ENCODE assay signal across 1 cellular context in the genomic region with DNA sequence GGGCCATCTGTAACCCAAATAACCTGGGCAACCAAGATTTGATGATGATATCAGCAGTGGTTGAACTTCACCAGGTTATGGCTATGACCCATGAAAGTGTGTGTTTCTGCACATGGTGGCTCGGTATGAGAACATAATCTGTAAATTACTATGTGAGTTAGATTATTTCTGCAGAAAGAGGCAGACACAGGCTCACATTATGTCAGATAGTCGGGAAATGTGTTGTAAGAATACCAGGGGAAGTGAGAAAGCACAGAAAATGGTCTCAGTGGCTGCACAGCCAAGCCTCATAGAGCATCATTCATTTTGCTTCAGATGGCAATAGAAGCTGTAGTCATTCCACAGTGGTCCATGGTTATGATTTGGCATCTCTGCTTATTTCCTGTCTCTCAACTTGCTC.
TF ChIP-seq lines count a peak whose summit lies in the region.

No MANE protein-coding gene starts in this region.

TF ChIP-seq in SK-N-SH, 30 proteins besides CTCF, POLR2A, EP300 and RAD21 (continued from another document):
- TF ChIP-seq, protein P1, sequence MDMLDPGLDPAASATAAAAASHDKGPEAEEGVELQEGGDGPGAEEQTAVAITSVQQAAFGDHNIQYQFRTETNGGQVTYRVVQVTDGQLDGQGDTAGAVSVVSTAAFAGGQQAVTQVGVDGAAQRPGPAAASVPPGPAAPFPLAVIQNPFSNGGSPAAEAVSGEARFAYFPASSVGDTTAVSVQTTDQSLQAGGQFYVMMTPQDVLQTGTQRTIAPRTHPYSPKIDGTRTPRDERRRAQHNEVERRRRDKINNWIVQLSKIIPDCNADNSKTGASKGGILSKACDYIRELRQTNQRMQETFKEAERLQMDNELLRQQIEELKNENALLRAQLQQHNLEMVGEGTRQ (IDR thresholded peaks at IDR 0.05; ENCODE audit: borderline replicate concordance, low read depth, low read length): no peak
- no peak for TF ChIP-seq TAF1 (IDR thresholded peaks at IDR 0.05; ENCODE audit: borderline replicate concordance, low read depth, low read length)
- TF ChIP-seq FOXJ3 (CRISPR knock-in tag; IDR thresholded peaks at IDR 0.05): no peak
- TF ChIP-seq FOXM1 (IDR thresholded peaks at IDR 0.05; ENCODE audit: low read depth): no peak
- no peak for TF ChIP-seq JUND (IDR thresholded peaks at IDR 0.05)
